In genomic region chr17:70739046-70739445, GRCh38 we compare ENCODE assay signal across 34 cellular contexts.
"Had no signal": no experiment of that assay in that cellular context is flagged by ENCODE, and none has a peak within 500 bp of the region (broad histone marks: within the 10 kb centered on the region; RNA-seq: fewer than 3 reads in every experiment).

No MANE protein-coding gene starts in this region.

- H3K9me3 ChIP-seq: MG63 had no signal

- H3K27ac ChIP-seq: KMS-11 had no signal

- H3K36me3 ChIP-seq: MG63 had no signal

- H3K9ac ChIP-seq: KMS-11 had no signal

- H3K4me2 ChIP-seq: KMS-11 had no signal

- DNase-seq: Karpas-422, Kasumi-1, KG1, MG63, MM.1S, MV-4-11, NCI-H1048, NCI-H1092, NCI-H1092 treated with DMSO at 0.1 percent for 48 hours, NCI-H1105, NCI-H1105 treated with DMSO at 0.1 percent for 48 hours, NCI-H1417, NCI-H1417 treated with DMSO at 0.1 percent for 48 hours, NCI-H1436, NCI-H1436 treated with DMSO at 0.1 percent for 48 hours, NCI-H146, NCI-H1694, NCI-H1694 treated with DMSO at 0.1 percent for 48 hours, NCI-H187, NCI-H187 treated with DMSO at 0.1 percent for 48 hours, NCI-H1930, NCI-H2029, NCI-H2029 treated with DMSO at 0.1 percent for 48 hours, NCI-H2081, NCI-H2081 treated with DMSO at 0.1 percent for 48 hours, NCI-H2107, NCI-H2171, NCI-H2171 treated with DMSO at 0.1 percent for 48 hours, NCI-H2227 treated with DMSO at 0.1 percent for 48 hours, NCI-H226, NCI-H345, NCI-H510A, NCI-H510A treated with DMSO at 0.1 percent for 48 hours had no signal

- H3K4me3 ChIP-seq: MG63 had no signal
